In the genomic region with DNA sequence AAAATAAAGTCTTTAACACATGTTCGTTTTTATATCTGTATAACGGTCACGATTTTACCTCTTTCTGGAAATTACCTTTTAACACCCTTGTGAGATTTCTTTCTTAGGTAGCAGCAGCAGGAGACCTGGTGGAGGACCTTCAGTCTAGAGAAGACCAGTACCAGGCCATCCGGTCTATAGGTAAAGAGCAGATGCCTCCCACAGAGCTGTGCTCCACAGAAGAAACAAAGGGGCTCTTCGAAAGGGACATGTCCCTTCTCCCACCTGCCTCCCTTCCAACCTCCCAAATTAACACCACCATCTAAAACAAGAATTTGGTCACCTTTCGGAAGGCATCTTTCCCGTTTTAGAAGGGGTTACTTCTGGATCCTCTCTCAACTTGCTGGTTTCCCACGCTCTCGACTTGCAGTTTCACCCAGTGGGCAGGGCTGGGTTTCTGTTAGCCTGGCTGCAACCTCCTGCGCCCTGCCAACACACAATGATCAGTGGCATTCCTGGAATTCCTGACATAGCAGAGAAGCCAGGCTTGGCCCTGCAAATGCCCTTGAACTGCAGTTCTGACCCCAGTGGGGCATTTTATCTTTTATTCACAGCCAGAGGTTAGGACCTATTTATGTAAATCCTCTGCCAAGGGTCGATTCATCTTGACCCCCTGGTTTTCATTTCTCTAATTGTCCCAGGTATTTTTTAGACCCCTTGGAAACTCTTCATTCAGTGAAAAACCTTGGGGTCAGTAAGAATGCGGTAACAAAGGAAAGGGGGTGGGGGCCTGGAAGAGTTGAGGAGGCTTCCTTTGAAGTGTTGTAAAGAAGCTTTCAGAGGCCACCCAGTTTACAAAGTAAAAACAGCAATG, we compare ENCODE assay signal across 8 cellular contexts.
DNase-seq lines count a peak whose midpoint lies in the region; ATAC-seq and TF ChIP-seq lines count a peak whose summit lies in the region.

No MANE protein-coding gene starts in this region.

- H3F3A ChIP-seq in neural progenitor cell (ENCODE audit: low read depth): peaks cover 25% of the 10 kb centered on the region

- H3K36me3 Mint-ChIP-seq in neural progenitor cell: peaks cover 3% of the 10 kb centered on the region

- peak overlapping the region; percentile 65 for H3K4me2 ChIP-seq in neural progenitor cell

- no peak overlapping the region for H3K9ac ChIP-seq in neural progenitor cell

- H3K9me3 Mint-ChIP-seq in neural progenitor cell: peaks cover 16% of the 10 kb centered on the region

- ATAC-seq in HG03097 (IDR thresholded peaks at IDR 0.05; ENCODE audit: low FRiP score, unreplicated experiment): no peak

- H3K4me3 ChIP-seq in fibroblast of pulmonary artery (replicated peaks; ENCODE audit: low read depth, low read length) (no peak overlapping the region), neural progenitor cell (peak overlapping the region; percentile 25)

- H3K4me3 Mint-ChIP-seq in neural progenitor cell: peak overlapping the region; percentile 79

- no peaks in the 10 kb centered on the region for H3K79me2 ChIP-seq in neural progenitor cell (ENCODE audit: low read depth)

- peaks cover 16% of the 10 kb centered on the region for H3K4me1 ChIP-seq in neural progenitor cell

- H3K4me1 Mint-ChIP-seq in neural progenitor cell: peaks cover 35% of the 10 kb centered on the region

- no peaks in the 10 kb centered on the region for H3K9me3 ChIP-seq in neural progenitor cell (ENCODE audit: low read depth)

- peak overlapping the region; percentile 75 for H3K27ac ChIP-seq in neural progenitor cell

- in situ Hi-C loops in SK-MEL-5 (cut with HindIII; ENCODE audit: low pct_unique_long_range_greater_than_20kb, low sequenced_read_pairs): no loop called here

- no peak overlapping the region for H2AFZ ChIP-seq in neural progenitor cell (replicated peaks)

- DNase-seq in ELF-1 (ENCODE audit: low read depth, low spot score) (peak; percentile 96), SK-MEL-5 (ENCODE audit: low read depth, low spot score) (peak; percentile 36), fibroblast of pulmonary artery (ENCODE audit: low read depth) (peak; percentile 55), neural progenitor cell (ENCODE audit: low spot score) (peak; percentile 87), OCI-M1 (lab: John Stamatoyannopoulos, UW) (no peak), NCI-H510A (lab: John Stamatoyannopoulos, UW) (no peak), NCI-H2107 (lab: John Stamatoyannopoulos, UW) (no peak)

- no peaks in the 10 kb centered on the region for H3K27me3 Mint-ChIP-seq in neural progenitor cell (ENCODE audit: insufficient read depth, low read depth)

- no peaks in the 10 kb centered on the region for H4K20me1 ChIP-seq in neural progenitor cell (ENCODE audit: low read depth)

- peak overlapping the region; percentile 99 for H3K27ac Mint-ChIP-seq in neural progenitor cell

- H3K27me3 ChIP-seq in neural progenitor cell: no peaks in the 10 kb centered on the region

- TF ChIP-seq CTCF in fibroblast of pulmonary artery (IDR thresholded peaks at IDR 0.05; ENCODE audit: low read length, missing control alignments) (no peak), neural progenitor cell (IDR thresholded peaks at IDR 0.05) (no peak)

- no peaks in the 10 kb centered on the region for H3K36me3 ChIP-seq in neural progenitor cell

Comparison
In these comparisons a context has a peak if more than half of its experiments do, and no peak if none do; other contexts are left out.
1. DNase-seq: peak in ELF-1 (single experiment), SK-MEL-5 (single experiment), fibroblast of pulmonary artery (single experiment) and neural progenitor cell (single experiment); none in OCI-M1 (single experiment), NCI-H510A (single experiment) and NCI-H2107 (single experiment).